In the genomic region with DNA sequence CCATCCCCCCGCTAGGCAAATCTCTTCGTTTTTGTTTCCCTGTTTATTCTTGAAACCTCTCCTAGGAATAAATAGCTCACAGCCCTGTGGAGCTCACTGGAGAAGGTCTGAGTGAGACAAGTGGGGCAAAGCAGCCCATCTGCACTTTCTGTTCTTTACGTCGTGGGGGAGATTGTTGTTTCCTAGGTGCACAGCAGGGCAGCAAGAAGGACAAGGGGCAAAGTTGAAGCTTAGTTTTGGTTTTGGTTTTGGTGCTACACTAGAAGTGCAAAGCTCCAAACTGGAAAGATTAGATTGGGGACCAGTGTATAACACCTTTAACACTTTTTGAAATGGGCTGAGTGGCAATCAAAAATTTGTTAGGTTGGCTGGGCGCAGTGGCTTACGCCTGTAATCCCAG, we compare ENCODE assay signal across 22 cellular contexts.
DNase-seq lines count a peak whose midpoint lies in the region; ATAC-seq, FAIRE-seq and TF ChIP-seq lines count a peak whose summit lies in the region.
"Had no signal": no experiment of that assay in that cellular context is flagged by ENCODE, and none has a peak within 500 bp of the region (broad histone marks: within the 10 kb centered on the region; RNA-seq: fewer than 3 reads in every experiment).

No MANE protein-coding gene starts in this region.

- TF ChIP-seq CTCF in CD8-positive, alpha-beta T cell (IDR thresholded peaks at IDR 0.05): no peak
- no peak for TF ChIP-seq CTCF in HepG2 (CRISPR knock-in tag; IDR thresholded peaks at IDR 0.05)

- TF ChIP-seq RAD21 in HepG2 (CRISPR knock-in tag; IDR thresholded peaks at IDR 0.05): no peak

- no peak overlapping the region for H3K27ac Mint-ChIP-seq in CD8-positive, alpha-beta T cell
- peak overlapping the region; percentile 85 for H3K27ac Mint-ChIP-seq in activated CD8-positive, alpha-beta T cell treated with anti-CD3 and anti-CD28 coated beads, Interleukin-2, amount 10 ng/mL, durations not matched to agents 7 days and 5 days
- H3K27ac Mint-ChIP-seq: GM23338, type B pancreatic cell had no signal

- H3K9ac ChIP-seq in HepG2 (ENCODE audit: insufficient read depth, low read depth, low read length): no peak overlapping the region

- WGBS in HepG2 (ENCODE audit: low lambda C conversion rate): 36% methylated on average over 6 of the region's 6 CpGs

- no peaks in the 10 kb centered on the region for H4K20me1 ChIP-seq in HepG2 (ENCODE audit: insufficient read depth, low read length)

- H3K9me3 ChIP-seq in CD8-positive, alpha-beta T cell (ENCODE audit: low read length): no peaks in the 10 kb centered on the region
- no peaks in the 10 kb centered on the region for H3K9me3 ChIP-seq in HepG2 (ENCODE audit: low read length)
- H3K9me3 ChIP-seq: adrenal gland, prostate gland had no signal

- CTCF ChIA-PET in CD8-positive, alpha-beta T cell (lab: Charles Lee): no interaction called here
- CTCF ChIA-PET in activated CD8-positive, alpha-beta T cell treated with anti-CD3 and anti-CD28 coated beads, Interleukin-2, amount 10 ng/mL, durations not matched to agents 7 days and 5 days (lab: Charles Lee): interaction anchor here (0.7 to 2.2 kb wide), 6 partner anchors 61 to 254 kb away, joined by 3 to 6 read pairs (median 4); no protein-coding TSS in a partner anchor
- CTCF ChIA-PET in HepG2 (lab: Yijun Ruan, JAX; ENCODE audit: low intra/inter-chr PET ratio, low total read pairs): no interaction called here

- no peak overlapping the region for H3K4me3 ChIP-seq in CD8-positive, alpha-beta T cell (ENCODE audit: low read depth, low read length)
- no peak overlapping the region for H3K4me3 ChIP-seq in HepG2 (replicated peaks in 1 of 3; ENCODE audit: insufficient read depth in 1 of 3, low read depth in 2 of 3, low read length in 3 of 3)
- H3K4me3 ChIP-seq: adrenal gland, coronary artery, GM23338, prostate gland had no signal

- peak; percentile 42 for ATAC-seq in CD8-positive, alpha-beta T cell
- ATAC-seq in GM18867 (IDR thresholded peaks at IDR 0.05; ENCODE audit: unreplicated experiment) (peak; percentile 51), HepG2 (no peak; the same call in 2 of the 3 replicates), HG03439 (IDR thresholded peaks at IDR 0.05; ENCODE audit: unreplicated experiment) (no peak)
- peak; percentile 83 for ATAC-seq in activated CD8-positive, alpha-beta T cell treated with anti-CD3 and anti-CD28 coated beads, Interleukin-2, amount 10 ng/mL, durations not matched to agents 7 days and 5 days
- ATAC-seq: activated CD4-positive, CD25-positive, alpha-beta regulatory T cell treated with anti-CD3 and anti-CD28 coated beads, Interleukin-2, amount 50 U/mL, for 24 hours; GM23338; left colon had no signal

- no peaks in the 10 kb centered on the region for H3K9me3 Mint-ChIP-seq in CD8-positive, alpha-beta T cell
- no peaks in the 10 kb centered on the region for H3K9me3 Mint-ChIP-seq in activated CD8-positive, alpha-beta T cell treated with anti-CD3 and anti-CD28 coated beads, Interleukin-2, amount 10 ng/mL, durations not matched to agents 7 days and 5 days (ENCODE audit: insufficient read depth)
- H3K9me3 Mint-ChIP-seq: GM23338, type B pancreatic cell had no signal

- no peak for FAIRE-seq in HepG2 (lab: Jason Lieb, UNC)

- in situ Hi-C loops in HepG2 (cut with HindIII; ENCODE audit: extremely low pct_ligation_motif_present, low pct_unique_long_range_greater_than_20kb): no loop called here

- H3K4me3 Mint-ChIP-seq in CD8-positive, alpha-beta T cell: peak overlapping the region; percentile 40
- peak overlapping the region; percentile 58 for H3K4me3 Mint-ChIP-seq in activated CD8-positive, alpha-beta T cell treated with anti-CD3 and anti-CD28 coated beads, Interleukin-2, amount 10 ng/mL, durations not matched to agents 7 days and 5 days
- H3K4me3 Mint-ChIP-seq: GM23338, type B pancreatic cell had no signal

- no peak for TF ChIP-seq POLR2A in HepG2 (IDR thresholded peaks at IDR 0.05; ENCODE audit: insufficient read depth in 1 of 2, low read depth in 2 of 2, low read length in 2 of 2)

- H3K36me3 Mint-ChIP-seq in CD8-positive, alpha-beta T cell: no peaks in the 10 kb centered on the region
- H3K36me3 Mint-ChIP-seq in activated CD8-positive, alpha-beta T cell treated with anti-CD3 and anti-CD28 coated beads, Interleukin-2, amount 10 ng/mL, durations not matched to agents 7 days and 5 days (ENCODE audit: low read depth): no peaks in the 10 kb centered on the region
- H3K36me3 Mint-ChIP-seq: type B pancreatic cell had no signal

- no TSS peak for BruUV-seq in HepG2 (replicated peaks; lab: Mats Ljungman, UMichigan)

- no peak overlapping the region for H2AFZ ChIP-seq in HepG2 (ENCODE audit: low read length)
- H2AFZ ChIP-seq: GM23338 had no signal

- H3K27me3 Mint-ChIP-seq in CD8-positive, alpha-beta T cell (ENCODE audit: low read depth): no peaks in the 10 kb centered on the region
- peaks cover 8% of the 10 kb centered on the region for H3K27me3 Mint-ChIP-seq in activated CD8-positive, alpha-beta T cell treated with anti-CD3 and anti-CD28 coated beads, Interleukin-2, amount 10 ng/mL, durations not matched to agents 7 days and 5 days (ENCODE audit: low read depth)

- TF ChIP-seq EP300 in HepG2 (IDR thresholded peaks at IDR 0.05; ENCODE audit: low read depth in 2 of 2, low read length in 2 of 2) (no peak), HepG2 (CRISPR knock-in tag; IDR thresholded peaks at IDR 0.05; ENCODE audit: borderline replicate concordance) (no peak)

- peak overlapping the region; percentile 40 for H3K4me2 ChIP-seq in HepG2 (ENCODE audit: low read depth, low read length)
- H3K4me2 ChIP-seq: GM23338 had no signal

- DNase-seq in CD8-positive, alpha-beta T cell: no peak
- DNase-seq in activated CD8-positive, alpha-beta T cell treated with anti-CD3 and anti-CD28 coated beads, Interleukin-2, amount 10 ng/mL, durations not matched to agents 7 days and 5 days: peak; percentile 47
- DNase-seq in HepG2 (ENCODE audit: low spot score) (no peak), COLO668 (lab: John Stamatoyannopoulos, UW; ENCODE audit: unreplicated experiment) (no peak), NCI-H2171 (lab: John Stamatoyannopoulos, UW) (no peak)
- DNase-seq: adrenal gland; COR-L47; DMS79 treated with DMSO at 0.1 percent for 48 hours; glutamatergic neuron; left colon; midbrain; NCI-H1930; NCI-H345; stimulated activated CD4-positive, alpha-beta T cell treated with anti-CD3 and anti-CD28 coated beads, Interleukin-2, amount 100 ng/mL, for 24 hours; stimulated activated naive CD4-positive, alpha-beta T cell treated with Interleukin-2 at 50 U/mL for 16 hours had no signal

- peaks cover 18% of the 10 kb centered on the region for H3K4me1 Mint-ChIP-seq in CD8-positive, alpha-beta T cell (ENCODE audit: low read depth)
- peaks cover 22% of the 10 kb centered on the region for H3K4me1 Mint-ChIP-seq in activated CD8-positive, alpha-beta T cell treated with anti-CD3 and anti-CD28 coated beads, Interleukin-2, amount 10 ng/mL, durations not matched to agents 7 days and 5 days (ENCODE audit: low read depth)

- intact Hi-C loops in CD8-positive, alpha-beta T cell (cut with DNase I, micrococcal nuclease): no loop called here
- intact Hi-C loops in HepG2 (cut with micrococcal nuclease; ENCODE audit: unreplicated experiment): no loop called here

- H3K4me1 ChIP-seq in CD8-positive, alpha-beta T cell (ENCODE audit: insufficient read depth, low read length): peaks cover 14% of the 10 kb centered on the region
- H3K4me1 ChIP-seq in HepG2 (ENCODE audit: insufficient read depth, low read length): peaks cover 15% of the 10 kb centered on the region; the same call in 1 of the 2 replicates
- H3K4me1 ChIP-seq: adrenal gland, prostate gland had no signal

- H3K27ac ChIP-seq in CD8-positive, alpha-beta T cell (ENCODE audit: low read depth, low read length): no peak overlapping the region
- H3K27ac ChIP-seq in HepG2 (ENCODE audit: extremely low read length, insufficient read depth, low read length): no peak overlapping the region
- H3K27ac ChIP-seq: adrenal gland, coronary artery, prostate gland had no signal

- H3K79me2 ChIP-seq in HepG2 (ENCODE audit: insufficient read depth, low read length): no peaks in the 10 kb centered on the region

- H3K36me3 ChIP-seq in CD8-positive, alpha-beta T cell (ENCODE audit: insufficient read depth, low read length): no peaks in the 10 kb centered on the region
- H3K36me3 ChIP-seq in HepG2 (replicated peaks in 1 of 2; ENCODE audit: control insufficient read depth in 1 of 2, insufficient read depth in 2 of 2, low read length in 2 of 2): no peaks in the 10 kb centered on the region
- H3K36me3 ChIP-seq: adrenal gland, prostate gland had no signal

- H3K27me3 ChIP-seq in CD8-positive, alpha-beta T cell (ENCODE audit: insufficient read depth, low read length): no peaks in the 10 kb centered on the region
- H3K27me3 ChIP-seq in HepG2 (ENCODE audit: control insufficient read depth in 1 of 2, insufficient read depth in 2 of 2, low read length in 2 of 2): no peaks in the 10 kb centered on the region; a peak in 1 of 5 replicates
- H3K27me3 ChIP-seq: adrenal gland had no signal

- POLR2A ChIA-PET in CD8-positive, alpha-beta T cell (lab: Charles Lee): interaction anchor here (0.8 kb wide), 1 partner anchor 280 kb away, joined by 3 read pairs; a partner anchor contains a TSS
- POLR2A ChIA-PET in activated CD8-positive, alpha-beta T cell treated with anti-CD3 and anti-CD28 coated beads, Interleukin-2, amount 10 ng/mL, durations not matched to agents 7 days and 5 days (lab: Charles Lee): interaction anchor here (0.5 to 0.8 kb wide), 2 partner anchors 82 to 836 kb away, joined by 3 read pairs; no protein-coding TSS in a partner anchor
- POLR2A ChIA-PET in HepG2 (lab: Yijun Ruan, JAX): no interaction called here

TF ChIP-seq in HepG2, 621 proteins besides CTCF, POLR2A, EP300 and RAD21 (continues in another document):
- no peak for TF ChIP-seq TOPORS (CRISPR knock-in tag; IDR thresholded peaks at IDR 0.05)
- no peak for TF ChIP-seq ZNF598 (CRISPR knock-in tag; IDR thresholded peaks at IDR 0.05; ENCODE audit: borderline replicate concordance)
- TF ChIP-seq, protein P1, sequence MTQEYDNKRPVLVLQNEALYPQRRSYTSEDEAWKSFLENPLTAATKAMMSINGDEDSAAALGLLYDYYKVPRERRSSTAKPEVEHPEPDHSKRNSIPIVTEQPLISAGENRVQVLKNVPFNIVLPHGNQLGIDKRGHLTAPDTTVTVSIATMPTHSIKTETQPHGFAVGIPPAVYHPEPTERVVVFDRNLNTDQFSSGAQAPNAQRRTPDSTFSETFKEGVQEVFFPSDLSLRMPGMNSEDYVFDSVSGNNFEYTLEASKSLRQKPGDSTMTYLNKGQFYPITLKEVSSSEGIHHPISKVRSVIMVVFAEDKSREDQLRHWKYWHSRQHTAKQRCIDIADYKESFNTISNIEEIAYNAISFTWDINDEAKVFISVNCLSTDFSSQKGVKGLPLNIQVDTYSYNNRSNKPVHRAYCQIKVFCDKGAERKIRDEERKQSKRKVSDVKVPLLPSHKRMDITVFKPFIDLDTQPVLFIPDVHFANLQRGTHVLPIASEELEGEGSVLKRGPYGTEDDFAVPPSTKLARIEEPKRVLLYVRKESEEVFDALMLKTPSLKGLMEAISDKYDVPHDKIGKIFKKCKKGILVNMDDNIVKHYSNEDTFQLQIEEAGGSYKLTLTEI (CRISPR knock-in tag; conservative IDR thresholded peaks at IDR 0.05): no peak

Comparison
In these comparisons a context has a peak if more than half of its experiments do, and no peak if none do; other contexts are left out.
1. ATAC-seq: peak in CD8-positive, alpha-beta T cell (single experiment), GM18867 (single experiment) and activated CD8-positive, alpha-beta T cell treated with anti-CD3 and anti-CD28 coated beads, Interleukin-2, amount 10 ng/mL, durations not matched to agents 7 days and 5 days (single experiment); none in HepG2 (single experiment) and HG03439 (single experiment).